ENCODE assay signal across 31 cellular contexts in the genomic region with DNA sequence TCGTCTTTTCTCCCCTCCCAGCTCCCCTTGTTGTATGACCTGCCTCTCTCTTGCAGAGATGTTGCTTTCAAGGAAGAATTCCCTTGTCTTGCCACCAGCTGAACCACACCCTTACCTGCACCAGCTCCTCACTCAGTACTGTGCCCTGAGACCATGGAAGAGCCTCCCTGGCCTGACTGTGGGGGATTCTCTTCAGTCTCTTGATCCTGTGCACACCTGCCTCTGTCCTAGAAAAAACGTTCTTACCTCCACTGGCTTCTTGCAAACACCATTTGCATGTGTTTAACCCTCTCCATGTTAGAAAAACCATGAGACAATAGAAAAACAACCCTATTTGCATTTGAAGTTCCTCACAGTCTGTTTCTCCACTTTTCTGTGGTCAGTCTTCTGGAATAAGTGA. TPM values are rescaled to one million over a fixed set of nuclear protein-coding genes. Genes with fewer than 3 reads are reported as not detected.
"Had no signal": no experiment of that assay in that cellular context is flagged by ENCODE, and none has a peak within 500 bp of the region (broad histone marks: within the 10 kb centered on the region; RNA-seq: fewer than 3 reads in every experiment).

No MANE protein-coding gene starts in this region.

- DNase-seq: cortex of kidney; dorsolateral prefrontal cortex; effector CD8-positive, alpha-beta T cell; heart left ventricle; hippocampal formation; kidney; left cardiac atrium; left ventricle myocardium inferior; lower lobe of right lung; midbrain; naive B cell; occipital lobe; pancreas; psoas muscle; retina; right lobe of liver; stimulated activated CD4-positive, alpha-beta T cell treated with anti-CD3 and anti-CD28 coated beads, Interleukin-15, amount 100 ng/mL, for 24 hours; stimulated activated CD4-positive, alpha-beta T cell treated with anti-CD3 and anti-CD28 coated beads, Interleukin-1b, Interleukin-23, amount 100 ng/mL, for 48 hours; stimulated activated CD4-positive, alpha-beta T cell treated with anti-CD3 and anti-CD28 coated beads, Interleukin-4, amount 100 ng/mL, for 24 hours; tibial artery; upper lobe of left lung had no signal

- H3K27ac ChIP-seq: dorsolateral prefrontal cortex, heart left ventricle, left ventricle myocardium inferior, lower lobe of right lung, pancreas, psoas muscle, right lobe of liver, tibial artery, upper lobe of left lung, vagina had no signal

- ATAC-seq: heart left ventricle; left cardiac atrium; lower lobe of right lung; pancreas; psoas muscle; right lobe of liver; stimulated activated memory B cell treated with anti-CD40 and anti-IgM and Interleukin-4, amounts not matched to agents 10 μg/mL and 1 μg/mL and 100 μg/mL, for 72 hours had no signal

- H3K4me1 ChIP-seq: heart left ventricle, left ventricle myocardium inferior, lower lobe of right lung, pancreas, psoas muscle, right lobe of liver, tibial artery, upper lobe of left lung, vagina had no signal

- H3K9me3 ChIP-seq: heart left ventricle, left ventricle myocardium inferior, lower lobe of right lung, pancreas, psoas muscle, right lobe of liver, tibial artery, upper lobe of left lung, vagina had no signal

- H3K27ac Mint-ChIP-seq: memory B cell; naive B cell; nephron; stimulated activated memory B cell treated with anti-CD40 and anti-IgM and Interleukin-4, amounts not matched to agents 10 μg/mL and 1 μg/mL and 100 μg/mL, for 72 hours; stimulated activated naive CD8-positive, alpha-beta T cell treated with anti-CD3 and anti-CD28 coated beads, Interleukin-15, Interleukin-2, amounts not matched to agents 100 ng/mL and 50 ng/mL, for 24 hours had no signal

- H3K4me3 Mint-ChIP-seq: memory B cell; naive B cell; nephron; stimulated activated memory B cell treated with anti-CD40 and anti-IgM and Interleukin-4, amounts not matched to agents 10 μg/mL and 1 μg/mL and 100 μg/mL, for 72 hours; stimulated activated naive CD8-positive, alpha-beta T cell treated with anti-CD3 and anti-CD28 coated beads, Interleukin-15, Interleukin-2, amounts not matched to agents 100 ng/mL and 50 ng/mL, for 24 hours had no signal

- FAIRE-seq: frontal cortex, kidney, pancreas had no signal

- H3K36me3 Mint-ChIP-seq: memory B cell; naive B cell; stimulated activated memory B cell treated with anti-CD40 and anti-IgM and Interleukin-4, amounts not matched to agents 10 μg/mL and 1 μg/mL and 100 μg/mL, for 72 hours had no signal

- H3K9me3 Mint-ChIP-seq: memory B cell; naive B cell; nephron; stimulated activated memory B cell treated with anti-CD40 and anti-IgM and Interleukin-4, amounts not matched to agents 10 μg/mL and 1 μg/mL and 100 μg/mL, for 72 hours; stimulated activated naive CD8-positive, alpha-beta T cell treated with anti-CD3 and anti-CD28 coated beads, Interleukin-15, Interleukin-2, amounts not matched to agents 100 ng/mL and 50 ng/mL, for 24 hours had no signal

- H3K27me3 Mint-ChIP-seq: memory B cell; stimulated activated memory B cell treated with anti-CD40 and anti-IgM and Interleukin-4, amounts not matched to agents 10 μg/mL and 1 μg/mL and 100 μg/mL, for 72 hours had no signal

- H3K4me3 ChIP-seq: dorsolateral prefrontal cortex, heart left ventricle, left ventricle myocardium inferior, lower lobe of right lung, pancreas, psoas muscle, right lobe of liver, tibial artery, upper lobe of left lung, vagina had no signal

- H3K27me3 ChIP-seq: pancreas, right lobe of liver, tibial artery, upper lobe of left lung, vagina had no signal

- H3K36me3 ChIP-seq: heart left ventricle, left ventricle myocardium inferior, lower lobe of right lung, pancreas, right lobe of liver, tibial artery, upper lobe of left lung, vagina had no signal

- H3K4me1 Mint-ChIP-seq: nephron had no signal

RNA-seq across cellular contexts. Expression of gene FCRL4, which starts 43.3 kb away (rescaled TPM):
- total RNA-seq: fibroblast of lung, frontal cortex, glomerular endothelial cell, heart left ventricle, kidney, left cardiac atrium, left ventricle myocardium inferior, lower lobe of right lung, occipital lobe, pancreas, psoas muscle, right lobe of liver, temporal lobe, upper lobe of left lung, vagina had no signal
- polyA plus RNA-seq: esophagus, fibroblast of lung, heart left ventricle, pancreas, psoas muscle had no signal

RNA-seq across cellular contexts. Expression of gene FCRL3, which starts 59.4 kb away (rescaled TPM):
- total RNA-seq: fibroblast of lung, glomerular endothelial cell, occipital lobe, temporal lobe, vagina had no signal
- polyA plus RNA-seq: fibroblast of lung had no signal
